ENCODE assay signal across 14 cellular contexts in the genomic region with DNA sequence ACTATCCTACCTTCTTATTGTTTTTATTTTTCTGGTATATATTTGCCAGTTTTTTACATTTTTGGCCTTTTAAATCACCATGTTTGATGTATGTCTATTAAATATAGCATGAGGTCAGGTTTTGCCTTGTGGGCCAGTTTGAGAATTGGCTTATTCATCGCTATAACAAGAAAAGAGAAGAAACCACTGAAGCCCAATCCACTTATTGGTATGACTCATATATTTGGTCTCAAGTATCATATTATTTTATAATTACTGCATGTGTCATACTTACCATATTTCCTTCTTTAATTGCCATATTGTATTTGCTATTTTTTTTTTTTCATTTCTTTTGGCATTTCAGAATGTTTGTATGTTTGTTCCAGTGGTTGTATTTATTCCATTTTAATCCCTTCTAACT.
DNase-seq lines count a peak whose midpoint lies in the region; ATAC-seq and TF ChIP-seq lines count a peak whose summit lies in the region.
"Had no signal": no experiment of that assay in that cellular context is flagged by ENCODE, and none has a peak within 500 bp of the region (broad histone marks: within the 10 kb centered on the region; RNA-seq: fewer than 3 reads in every experiment).

No MANE protein-coding gene starts in this region.

- 82% methylated on average over 1 of the region's 1 CpG for WGBS in body of pancreas, 2 donors

- H3K4me2 ChIP-seq in PC-9, result no peak overlapping the region

- no peaks in the 10 kb centered on the region for H3K9me2 ChIP-seq in PC-9 (ENCODE audit: insufficient read depth)

- CTCF ChIA-PET in PC-9 (lab: Charles Lee), result no interaction called here
- CTCF ChIA-PET in activated CD4-positive, alpha-beta T cell treated with anti-CD3 and anti-CD28 coated beads for 36 hours (lab: Charles Lee), result no interaction called here

- intact Hi-C loops in PC-9 (cut with micrococcal nuclease; ENCODE audit: unreplicated experiment), result no loop called here
- intact Hi-C loops in activated CD4-positive, alpha-beta T cell treated with anti-CD3 and anti-CD28 coated beads for 36 hours (cut with DNase I, micrococcal nuclease), result no loop called here
- intact Hi-C loops in body of pancreas (cut with DNase I), result no loop called here

- H3K27me3 ChIP-seq in PC-9 (ENCODE audit: insufficient read depth, low read depth), result no peaks in the 10 kb centered on the region
- H3K27me3 ChIP-seq in body of pancreas, result no peaks in the 10 kb centered on the region

- TF ChIP-seq POLR2A in body of pancreas (IDR thresholded peaks at IDR 0.05), result no peak

- H3K36me3 Mint-ChIP-seq in activated CD4-positive, alpha-beta T cell treated with anti-CD3 and anti-CD28 coated beads for 36 hours (ENCODE audit: low read depth), result no peaks in the 10 kb centered on the region

- no peaks in the 10 kb centered on the region for H3F3A ChIP-seq in PC-9 (ENCODE audit: insufficient read depth, low read depth)

- no peak overlapping the region for H3K4me3 Mint-ChIP-seq in activated CD4-positive, alpha-beta T cell treated with anti-CD3 and anti-CD28 coated beads for 36 hours
- H3K4me3 Mint-ChIP-seq: activated naive CD8-positive, alpha-beta T cell treated with anti-CD3 and anti-CD28 coated beads, Interleukin-2, amount 50 U/mL, for 24 hours; endodermal cell had no signal

- no peaks in the 10 kb centered on the region for H3K27me3 Mint-ChIP-seq in activated CD4-positive, alpha-beta T cell treated with anti-CD3 and anti-CD28 coated beads for 36 hours
- H3K27me3 Mint-ChIP-seq: activated naive CD8-positive, alpha-beta T cell treated with anti-CD3 and anti-CD28 coated beads, Interleukin-2, amount 50 U/mL, for 24 hours had no signal

- H3K79me2 ChIP-seq in PC-9 (ENCODE audit: low read depth), result no peaks in the 10 kb centered on the region

- TF ChIP-seq CTCF in PC-9 (conservative IDR thresholded peaks at IDR 0.05) (no peak), body of pancreas (IDR thresholded peaks at IDR 0.05) (no peak)

- H3K9me3 ChIP-seq in PC-9 (ENCODE audit: insufficient read depth, low read depth) (no peaks in the 10 kb centered on the region), body of pancreas (no peaks in the 10 kb centered on the region)

- DNase-seq in COLO829 (ENCODE audit: low spot score), result peak; percentile 74
- DNase-seq in PC-9, result no peak
- DNase-seq in fibroblast of gingiva (ENCODE audit: low read depth), result peak; percentile 33
- no peak for DNase-seq in NCI-H1092 treated with DMSO at 0.1 percent for 48 hours (lab: John Stamatoyannopoulos, UW)
- DNase-seq in stimulated activated naive CD4-positive, alpha-beta T cell (lab: John Stamatoyannopoulos, UW), result no peak
- DNase-seq in activated CD4-positive, alpha-beta T cell treated with anti-CD3 and anti-CD28 coated beads for 36 hours, result no peak
- no peak for DNase-seq in body of pancreas
- DNase-seq: activated CD4-positive, alpha-beta T cell treated with anti-CD3 and anti-CD28 coated beads for 48 hours; activated naive CD8-positive, alpha-beta T cell treated with anti-CD3 and anti-CD28 coated beads, Interleukin-2, amount 50 U/mL, for 24 hours; cerebellar nuclear complex; glutamatergic neuron; mesenchymal stem cell had no signal

- peaks cover 11% of the 10 kb centered on the region for H3K4me1 Mint-ChIP-seq in activated CD4-positive, alpha-beta T cell treated with anti-CD3 and anti-CD28 coated beads for 36 hours

- H3K27ac ChIP-seq in PC-9, result peak overlapping the region; percentile 26; the same call in 1 of the 2 replicates
- H3K27ac ChIP-seq in body of pancreas, result no peak overlapping the region

- H3K4me1 ChIP-seq in PC-9 (replicated peaks; ENCODE audit: insufficient read depth), result 0 out of 2 replicates have a peak, but pooled peaks cover 9% of the 10 kb centered on the region
- H3K4me1 ChIP-seq in body of pancreas, result no peaks in the 10 kb centered on the region

- no TSS peak for BruUV-seq in PC-9 (replicated peaks; lab: Mats Ljungman, UMichigan)

- H4K20me1 ChIP-seq in PC-9 (ENCODE audit: insufficient read depth), result no peaks in the 10 kb centered on the region

- H3K36me3 ChIP-seq in PC-9 (ENCODE audit: low read depth), result no peaks in the 10 kb centered on the region
- H3K36me3 ChIP-seq in body of pancreas (replicated peaks in 1 of 2; ENCODE audit: insufficient read depth in 1 of 2, low read depth in 2 of 2), result no peaks in the 10 kb centered on the region

- no peak overlapping the region for H2AFZ ChIP-seq in PC-9

- no peaks in the 10 kb centered on the region for H3K9me3 Mint-ChIP-seq in activated CD4-positive, alpha-beta T cell treated with anti-CD3 and anti-CD28 coated beads for 36 hours (ENCODE audit: low read depth)
- H3K9me3 Mint-ChIP-seq: activated naive CD8-positive, alpha-beta T cell treated with anti-CD3 and anti-CD28 coated beads, Interleukin-2, amount 50 U/mL, for 24 hours had no signal

- ATAC-seq in GM19351 (IDR thresholded peaks at IDR 0.05; ENCODE audit: unreplicated experiment) (peak; percentile 76), body of pancreas (no peak)
- ATAC-seq in activated CD4-positive, alpha-beta T cell treated with anti-CD3 and anti-CD28 coated beads for 36 hours, result no peak
- ATAC-seq: activated naive CD8-positive, alpha-beta T cell treated with anti-CD3 and anti-CD28 coated beads, Interleukin-2, amount 50 U/mL, for 24 hours had no signal

- H3K4me3 ChIP-seq in PC-9 (no peak overlapping the region), body of pancreas (no peak overlapping the region)

- POLR2A ChIA-PET in PC-9 (lab: Charles Lee; ENCODE audit: unreplicated experiment), result no interaction called here
- POLR2A ChIA-PET in activated CD4-positive, alpha-beta T cell treated with anti-CD3 and anti-CD28 coated beads for 36 hours (lab: Charles Lee), result no interaction called here

- H3K27ac Mint-ChIP-seq in activated CD4-positive, alpha-beta T cell treated with anti-CD3 and anti-CD28 coated beads for 36 hours, result no peak overlapping the region
- H3K27ac Mint-ChIP-seq: activated naive CD8-positive, alpha-beta T cell treated with anti-CD3 and anti-CD28 coated beads, Interleukin-2, amount 50 U/mL, for 24 hours; endodermal cell had no signal

Comparison
In these comparisons a context has a peak if more than half of its experiments do, and no peak if none do; other contexts are left out.
1. DNase-seq: peak in COLO829 (single experiment) and fibroblast of gingiva (single experiment); none in PC-9 (0 of 2), NCI-H1092 treated with DMSO at 0.1 percent for 48 hours (single experiment), stimulated activated naive CD4-positive, alpha-beta T cell (0 of 6), activated CD4-positive, alpha-beta T cell treated with anti-CD3 and anti-CD28 coated beads for 36 hours (single experiment) and body of pancreas (0 of 4).